Comparison of ENCODE assay signal across 21 cellular contexts in the genomic region with DNA sequence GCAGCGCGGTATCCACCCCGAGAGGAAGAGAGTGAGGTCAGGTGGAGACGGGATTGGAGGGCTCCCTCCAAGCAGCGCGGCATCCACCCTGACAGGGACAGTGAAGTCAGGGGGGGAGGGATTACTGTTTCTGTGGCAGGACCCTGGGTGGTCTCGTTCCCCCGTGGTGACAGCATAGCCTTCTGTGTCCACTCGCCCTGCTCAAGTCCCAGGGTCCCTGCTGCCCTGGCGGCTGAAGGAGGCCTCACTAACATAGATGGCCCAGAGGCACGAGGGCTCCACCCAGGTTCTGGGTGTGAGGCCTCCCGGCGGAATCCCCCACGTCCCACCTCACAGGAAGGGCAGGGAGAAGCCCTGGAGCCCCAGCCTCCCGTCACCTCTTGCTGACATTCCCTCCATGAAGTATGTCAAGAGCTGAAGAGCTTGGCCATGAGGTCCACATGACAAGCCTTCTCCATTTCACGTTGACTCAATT.
DNase-seq lines count a peak whose midpoint lies in the region; ATAC-seq, FAIRE-seq and TF ChIP-seq lines count a peak whose summit lies in the region.
"Had no signal": no experiment of that assay in that cellular context is flagged by ENCODE, and none has a peak within 500 bp of the region (broad histone marks: within the 10 kb centered on the region; RNA-seq: fewer than 3 reads in every experiment).

No MANE protein-coding gene starts in this region.

- H3K4me1 ChIP-seq in kidney (ENCODE audit: control insufficient read depth in 1 of 2, insufficient read depth in 1 of 2, low read depth in 1 of 2, low read length in 2 of 2) (no peaks in the 10 kb centered on the region), spleen (peaks cover 0 to 4% (median 0%) of the 10 kb centered on the region in 6 donors)
- H3K4me1 ChIP-seq: A549; BLaER1 treated with 17β-estradiol and CSF1 and Interleukin-3, amounts not matched to agents 10 nM and 100 nM; Caco-2 had no signal

- WGBS in spleen, 5 donors = 77 to 82% (median 81%) methylated on average over 12 to 16 of the region's 16 CpGs

- TF ChIP-seq CTCF in kidney (IDR thresholded peaks at IDR 0.05; ENCODE audit: borderline replicate concordance, extremely low read depth, insufficient read depth) = no peak
- TF ChIP-seq CTCF in spleen (IDR thresholded peaks at IDR 0.05 in 8 of 11, conservative IDR thresholded peaks at IDR 0.05 in 3 of 11) = no peak

- no peaks in the 10 kb centered on the region for H3K9me3 ChIP-seq in kidney (ENCODE audit: control insufficient read depth in 1 of 2, low read length in 2 of 2)
- no peaks in the 10 kb centered on the region for H3K9me3 ChIP-seq in spleen
- H3K9me3 ChIP-seq: Caco-2 had no signal

- H3K36me3 ChIP-seq in kidney (ENCODE audit: control insufficient read depth in 1 of 2, insufficient read depth in 2 of 2, low read length in 2 of 2) (no peaks in the 10 kb centered on the region), spleen (no peaks in the 10 kb centered on the region)
- H3K36me3 ChIP-seq: BLaER1 treated with 17β-estradiol and CSF1 and Interleukin-3, amounts not matched to agents 10 nM and 100 nM had no signal

- H3K27ac ChIP-seq in kidney (ENCODE audit: low read depth in 2 of 2, low read length in 2 of 2) = no peak overlapping the region
- no peak overlapping the region for H3K27ac ChIP-seq in spleen
- H3K27ac ChIP-seq: 22Rv1; A549; BLaER1 treated with 17β-estradiol and CSF1 and Interleukin-3, amounts not matched to agents 10 nM and 100 nM; C4-2B had no signal

- intact Hi-C loops in Right ventricle myocardium inferior (cut with DNase I) = no loop called here
- intact Hi-C loops in Right ventricle myocardium superior (cut with DNase I) = no loop called here
- intact Hi-C loops in kidney (cut with DNase I) = no loop called here
- intact Hi-C loops in spleen (cut with DNase I; ENCODE audit: low total_unique reads) = no loop called here

- no peak overlapping the region for H3K4me3 ChIP-seq in kidney (ENCODE audit: low read length in 2 of 2)
- no peak overlapping the region for H3K4me3 ChIP-seq in spleen
- H3K4me3 ChIP-seq: A549; BLaER1 treated with 17β-estradiol and CSF1 and Interleukin-3, amounts not matched to agents 10 nM and 100 nM had no signal

- peaks cover 0 to 33% (median 0%) of the 10 kb centered on the region in 7 donors for H3K27me3 ChIP-seq in spleen (replicated peaks in 1 of 7)

- no peak for TF ChIP-seq POLR2A in spleen (IDR thresholded peaks at IDR 0.05)

- DNase-seq in Right ventricle myocardium inferior (ENCODE audit: missing footprints) (peak; percentile 9), Right ventricle myocardium superior (no peak), kidney (peak; percentile 62), spleen (peak; percentile 67), NCI-H510A (lab: John Stamatoyannopoulos, UW) (no peak)
- DNase-seq: AML-193; Caco-2; Calu3; CD4-positive, alpha-beta T cell; CD8-positive, alpha-beta T cell; DMS79 treated with DMSO at 0.1 percent for 48 hours; GF-D8 had no signal

- FAIRE-seq in kidney (lab: Jason Lieb, UNC) = no peak
- FAIRE-seq: A549, D721Med, G401.6, GM12891, GM19239 had no signal

- H3K9ac ChIP-seq in kidney (ENCODE audit: low read length in 2 of 2) = no peak overlapping the region
- H3K9ac ChIP-seq: BLaER1 treated with 17β-estradiol and CSF1 and Interleukin-3, amounts not matched to agents 10 nM and 100 nM had no signal

- ATAC-seq in Right ventricle myocardium inferior (no peak), Right ventricle myocardium superior (ENCODE audit: poor library complexity) (no peak), GM21825 (IDR thresholded peaks at IDR 0.05; ENCODE audit: unreplicated experiment) (no peak)
- ATAC-seq: A549; CD8-positive, alpha-beta T cell had no signal

Comparison
In these comparisons a context has a peak if more than half of its experiments do, and no peak if none do; other contexts are left out.
1. DNase-seq: peak in Right ventricle myocardium inferior (single experiment), kidney (single experiment) and spleen (single experiment); none in Right ventricle myocardium superior (single experiment) and NCI-H510A (single experiment).